Comparison of ENCODE assay signal across 8 cellular contexts in genomic region chr14:91060472-91061308, GRCh38. TPM values are rescaled to one million over a fixed set of nuclear protein-coding genes. Genes with fewer than 3 reads are reported as not detected.
A peak's percentile ranks its signal among the peaks of the same experiment; 100 is the strongest.
DNase-seq lines count a peak whose midpoint lies in the region; ATAC-seq and TF ChIP-seq lines count a peak whose summit lies in the region.

Gene RPS6KA5, minus strand, starts transcription at chr14:91060641. Its CDS starts 207 bp downstream, at chr14:91060434.

- H3K4me3 ChIP-seq in AG04450 (ENCODE audit: low read depth, low read length), result peak within 1 kb of the TSS; percentile 79
- peak within 1 kb of the TSS; percentile 87 for H3K4me3 ChIP-seq in cardiac fibroblast (replicated peaks in 1 of 2; ENCODE audit: low read depth in 2 of 2, low read length in 2 of 2)
- H3K4me3 ChIP-seq in smooth muscle cell, result peak within 1 kb of the TSS; percentile 99

- POLR2A ChIA-PET in AG04450 (lab: Yijun Ruan, JAX), result interaction anchor here (0.9 to 1.5 kb wide), 2 partner anchors 53 to 110 kb away, joined by 3 to 4 read pairs; partner anchors contain the start of gene DGLUCY
- POLR2A ChIA-PET in WTC11 (lab: Charles Lee), result interaction anchor here (0.5 to 1.3 kb wide), 11 partner anchors 19 to 1006 kb away, joined by 3 to 6 read pairs (median 3); partner anchors contain the start of gene DGLUCY

- DNase-seq in AG04450 (ENCODE audit: low read depth, low spot score) (peak; percentile 100), NCI-H226 (peak; percentile 99), WTC11 (ENCODE audit: low spot score) (peak; percentile 100), cardiac fibroblast (ENCODE audit: low read depth in 2 of 2) (peak; percentile 100), iPS-NIHi7 (ENCODE audit: extremely low spot score) (peak; percentile 97), smooth muscle cell (lab: John Stamatoyannopoulos, UW; ENCODE audit: unreplicated experiment) (peak; percentile 94)

- peaks cover 2% of the 10 kb centered on the region for H3K27me3 Mint-ChIP-seq in WTC11 (ENCODE audit: low read depth)

- no peaks in the 10 kb centered on the region for H3K36me3 Mint-ChIP-seq in WTC11

- H3K9me3 Mint-ChIP-seq in WTC11, result no peaks in the 10 kb centered on the region

- peak within 1 kb of the TSS; percentile 97 for H3K9ac ChIP-seq in smooth muscle cell (ENCODE audit: low read depth)

- H3K9me3 ChIP-seq in AG04450 (ENCODE audit: control insufficient read depth, insufficient read depth, low read length) (no peaks in the 10 kb centered on the region), smooth muscle cell (replicated peaks; ENCODE audit: low read depth) (no peaks in the 10 kb centered on the region)

- peak within 1 kb of the TSS; percentile 93 for H2AFZ ChIP-seq in smooth muscle cell (ENCODE audit: low read depth)

- 0 out of 2 replicates have a peak, but pooled peaks cover 2% of the 10 kb centered on the region for H3K4me1 Mint-ChIP-seq in WTC11

- H3K4me2 ChIP-seq in smooth muscle cell, result peak within 1 kb of the TSS; percentile 98

- CTCF ChIA-PET in AG04450 (lab: Charles Lee), result interaction anchor here (1.0 to 5.1 kb wide), 5 partner anchors 54 to 225 kb away, joined by 3 to 66 read pairs (median 7); partner anchors contain the start of gene DGLUCY
- CTCF ChIA-PET in WTC11 (lab: Charles Lee), result interaction anchor here (0.5 to 3.3 kb wide), 18 partner anchors 9 to 304 kb away, joined by 3 to 20 read pairs (median 4); partner anchors contain the start of gene DGLUCY

- no peaks in the 10 kb centered on the region for H3K36me3 ChIP-seq in smooth muscle cell (ENCODE audit: low read depth)

- H3K27me3 ChIP-seq in AG04450 (ENCODE audit: control insufficient read depth, insufficient read depth, low read length) (peaks cover 1% of the 10 kb centered on the region), smooth muscle cell (ENCODE audit: low read depth) (no peaks in the 10 kb centered on the region)

- H3K27ac ChIP-seq in AG04450 (ENCODE audit: low read depth, low read length) (peak within 1 kb of the TSS; percentile 47), smooth muscle cell (ENCODE audit: low read depth) (peak within 1 kb of the TSS; percentile 96)

- no peaks in the 10 kb centered on the region for H4K20me1 ChIP-seq in smooth muscle cell (ENCODE audit: low read depth)

- H3K27ac Mint-ChIP-seq in WTC11, result no peak within 1 kb of the TSS

- peaks cover 8% of the 10 kb centered on the region for H3F3A ChIP-seq in smooth muscle cell (ENCODE audit: low read depth)

- peak; percentile 87 for ATAC-seq in GM18909 (IDR thresholded peaks at IDR 0.05; ENCODE audit: poor library complexity, unreplicated experiment)
- ATAC-seq in HG03175 (IDR thresholded peaks at IDR 0.05; ENCODE audit: unreplicated experiment), result peak; percentile 82
- ATAC-seq in WTC11, result peak; percentile 91

- H3K79me2 ChIP-seq in smooth muscle cell (ENCODE audit: low read depth), result no peaks in the 10 kb centered on the region

- no peak for TF ChIP-seq CTCF in AG04450 (IDR thresholded peaks at IDR 0.05; ENCODE audit: low read depth, low read length)
- TF ChIP-seq CTCF in WTC11 (IDR thresholded peaks at IDR 0.05), result no peak
- no peak for TF ChIP-seq CTCF in cardiac fibroblast (IDR thresholded peaks at IDR 0.05; ENCODE audit: low read depth, low read length)
- no peak for TF ChIP-seq CTCF in smooth muscle cell (IDR thresholded peaks at IDR 0.05; ENCODE audit: borderline replicate concordance, insufficient read depth, poor library complexity, severe bottlenecking)

- WGBS in smooth muscle cell (ENCODE audit: low lambda C conversion rate), result 2% methylated on average over 69 of the region's 69 CpGs

- peak within 1 kb of the TSS; percentile 76 for H3K4me3 Mint-ChIP-seq in WTC11

- H3K4me1 ChIP-seq in smooth muscle cell (ENCODE audit: low read depth), result peaks cover 8% of the 10 kb centered on the region

TF ChIP-seq in WTC11, 78 proteins besides CTCF, POLR2A, EP300 and RAD21 (continues in another document):
- no peak for TF ChIP-seq GABPB1 (CRISPR knock-in tag; IDR thresholded peaks at IDR 0.05)
- TF ChIP-seq, protein P1, sequence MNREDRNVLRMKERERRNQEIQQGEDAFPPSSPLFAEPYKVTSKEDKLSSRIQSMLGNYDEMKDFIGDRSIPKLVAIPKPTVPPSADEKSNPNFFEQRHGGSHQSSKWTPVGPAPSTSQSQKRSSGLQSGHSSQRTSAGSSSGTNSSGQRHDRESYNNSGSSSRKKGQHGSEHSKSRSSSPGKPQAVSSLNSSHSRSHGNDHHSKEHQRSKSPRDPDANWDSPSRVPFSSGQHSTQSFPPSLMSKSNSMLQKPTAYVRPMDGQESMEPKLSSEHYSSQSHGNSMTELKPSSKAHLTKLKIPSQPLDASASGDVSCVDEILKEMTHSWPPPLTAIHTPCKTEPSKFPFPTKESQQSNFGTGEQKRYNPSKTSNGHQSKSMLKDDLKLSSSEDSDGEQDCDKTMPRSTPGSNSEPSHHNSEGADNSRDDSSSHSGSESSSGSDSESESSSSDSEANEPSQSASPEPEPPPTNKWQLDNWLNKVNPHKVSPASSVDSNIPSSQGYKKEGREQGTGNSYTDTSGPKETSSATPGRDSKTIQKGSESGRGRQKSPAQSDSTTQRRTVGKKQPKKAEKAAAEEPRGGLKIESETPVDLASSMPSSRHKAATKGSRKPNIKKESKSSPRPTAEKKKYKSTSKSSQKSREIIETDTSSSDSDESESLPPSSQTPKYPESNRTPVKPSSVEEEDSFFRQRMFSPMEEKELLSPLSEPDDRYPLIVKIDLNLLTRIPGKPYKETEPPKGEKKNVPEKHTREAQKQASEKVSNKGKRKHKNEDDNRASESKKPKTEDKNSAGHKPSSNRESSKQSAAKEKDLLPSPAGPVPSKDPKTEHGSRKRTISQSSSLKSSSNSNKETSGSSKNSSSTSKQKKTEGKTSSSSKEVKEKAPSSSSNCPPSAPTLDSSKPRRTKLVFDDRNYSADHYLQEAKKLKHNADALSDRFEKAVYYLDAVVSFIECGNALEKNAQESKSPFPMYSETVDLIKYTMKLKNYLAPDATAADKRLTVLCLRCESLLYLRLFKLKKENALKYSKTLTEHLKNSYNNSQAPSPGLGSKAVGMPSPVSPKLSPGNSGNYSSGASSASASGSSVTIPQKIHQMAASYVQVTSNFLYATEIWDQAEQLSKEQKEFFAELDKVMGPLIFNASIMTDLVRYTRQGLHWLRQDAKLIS (CRISPR knock-in tag; IDR thresholded peaks at IDR 0.05; ENCODE audit: borderline replicate concordance), result no peak
- peak; percentile 2; the same call in 1 of the 2 replicates for TF ChIP-seq MYBL2 (CRISPR knock-in tag; IDR thresholded peaks at IDR 0.05)
- no peak for TF ChIP-seq NFATC4 (CRISPR knock-in tag; IDR thresholded peaks at IDR 0.05)
- TF ChIP-seq TEAD1 (CRISPR knock-in tag; IDR thresholded peaks at IDR 0.05), result peak; percentile 52; the same call in 1 of the 2 replicates
- TF ChIP-seq RORB (CRISPR knock-in tag; IDR thresholded peaks at IDR 0.05), result no peak
- TF ChIP-seq SMAD4 (CRISPR knock-in tag; IDR thresholded peaks at IDR 0.05), result no peak
- TF ChIP-seq, protein P2, sequence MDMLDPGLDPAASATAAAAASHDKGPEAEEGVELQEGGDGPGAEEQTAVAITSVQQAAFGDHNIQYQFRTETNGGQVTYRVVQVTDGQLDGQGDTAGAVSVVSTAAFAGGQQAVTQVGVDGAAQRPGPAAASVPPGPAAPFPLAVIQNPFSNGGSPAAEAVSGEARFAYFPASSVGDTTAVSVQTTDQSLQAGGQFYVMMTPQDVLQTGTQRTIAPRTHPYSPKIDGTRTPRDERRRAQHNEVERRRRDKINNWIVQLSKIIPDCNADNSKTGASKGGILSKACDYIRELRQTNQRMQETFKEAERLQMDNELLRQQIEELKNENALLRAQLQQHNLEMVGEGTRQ (CRISPR knock-in tag; IDR thresholded peaks at IDR 0.05), result peak; percentile 51
- TF ChIP-seq CREB1 (CRISPR knock-in tag; IDR thresholded peaks at IDR 0.05), result no peak; the same call in 1 of the 2 replicates
- no peak for TF ChIP-seq ATF2 (CRISPR knock-in tag; IDR thresholded peaks at IDR 0.05; ENCODE audit: borderline replicate concordance, low read depth)
- peak; percentile 58; the same call in 1 of the 2 replicates for TF ChIP-seq ZNF416 (CRISPR knock-in tag; IDR thresholded peaks at IDR 0.05)
- 0 out of 2 replicates have a peak, but pooled peaks have one; percentile 29 for TF ChIP-seq ZBTB21 (CRISPR knock-in tag; IDR thresholded peaks at IDR 0.05; ENCODE audit: borderline replicate concordance)
- TF ChIP-seq ELF4 (CRISPR knock-in tag; IDR thresholded peaks at IDR 0.05; ENCODE audit: low read depth), result no peak
- TF ChIP-seq JAZF1 (CRISPR knock-in tag; IDR thresholded peaks at IDR 0.05), result no peak
- no peak for TF ChIP-seq ATF1 (CRISPR knock-in tag; IDR thresholded peaks at IDR 0.05)
- TF ChIP-seq, protein P3, sequence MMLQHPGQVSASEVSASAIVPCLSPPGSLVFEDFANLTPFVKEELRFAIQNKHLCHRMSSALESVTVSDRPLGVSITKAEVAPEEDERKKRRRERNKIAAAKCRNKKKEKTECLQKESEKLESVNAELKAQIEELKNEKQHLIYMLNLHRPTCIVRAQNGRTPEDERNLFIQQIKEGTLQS (CRISPR knock-in tag; conservative IDR thresholded peaks at IDR 0.05), result no peak
- no peak for TF ChIP-seq ZNF317 (CRISPR knock-in tag; IDR thresholded peaks at IDR 0.05; ENCODE audit: borderline replicate concordance, low read depth)
- peak; percentile 71; the same call in 1 of the 2 replicates for TF ChIP-seq ETV6 (CRISPR knock-in tag; IDR thresholded peaks at IDR 0.05)
- no peak for TF ChIP-seq MXD4 (CRISPR knock-in tag; IDR thresholded peaks at IDR 0.05; ENCODE audit: borderline replicate concordance)
- TF ChIP-seq ZNF219 (CRISPR knock-in tag; IDR thresholded peaks at IDR 0.05; ENCODE audit: borderline replicate concordance), result no peak

RNA-seq across cellular contexts. Expression of gene RPS6KA5, which starts in this region (rescaled TPM):
- polyA plus RNA-seq in AG04450 (2011; rRNA removed) (1.1 and 1.5 TPM in 2 replicates), smooth muscle cell (1.0 and 2.3 TPM in 2 replicates)
- 0.78 and 1.3 TPM in 2 replicates for polyA minus RNA-seq in AG04450 (2011; rRNA and poly(A)+ RNA removed)
- total RNA-seq in WTC11 (2021) (3.7 to 5.3 TPM (median 5.2 TPM) in 3 replicates), smooth muscle cell (1.5 and 2.8 TPM in 2 replicates)

Comparison
In these comparisons a context has a peak if more than half of its experiments do, and no peak if none do; other contexts are left out.
1. Peak in every context shown above with its lines: DNase-seq, ATAC-seq, H3K4me3 ChIP-seq and H3K27ac ChIP-seq.